In the genomic region with DNA sequence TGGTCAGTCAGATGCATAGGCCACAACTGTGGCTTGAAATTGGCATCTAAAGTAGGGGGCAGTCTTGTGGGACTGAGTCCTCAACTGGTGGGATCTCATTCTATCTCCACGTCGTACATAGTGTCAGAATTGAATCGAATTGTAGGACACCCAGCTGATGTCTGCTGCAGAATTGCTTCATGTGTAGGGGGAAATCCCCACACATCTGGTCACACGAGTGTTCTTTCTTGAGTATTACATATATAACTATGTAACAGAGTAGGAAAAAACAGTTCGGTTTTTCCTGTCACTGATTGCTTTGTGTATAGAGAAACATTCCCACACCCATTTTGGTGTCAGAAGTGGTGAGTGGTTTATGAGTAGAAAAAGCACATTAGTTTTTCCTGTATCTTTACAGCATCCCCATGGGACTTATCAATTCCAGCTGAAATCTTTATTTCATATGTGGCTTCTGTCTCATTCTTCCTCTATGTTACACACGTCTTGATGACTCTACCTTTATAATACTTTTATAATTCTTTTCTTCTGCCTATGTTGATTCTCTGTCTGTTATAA, we compare ENCODE assay signal across 2 cellular contexts.
TF ChIP-seq lines count a peak whose summit lies in the region.

No MANE protein-coding gene starts in this region.

TF ChIP-seq in HEK293, 187 proteins besides CTCF, POLR2A, EP300 and RAD21:
- TF ChIP-seq SCRT2 (tag by site-specific recombination; IDR thresholded peaks at IDR 0.05), result no peak
- TF ChIP-seq, protein P1, sequence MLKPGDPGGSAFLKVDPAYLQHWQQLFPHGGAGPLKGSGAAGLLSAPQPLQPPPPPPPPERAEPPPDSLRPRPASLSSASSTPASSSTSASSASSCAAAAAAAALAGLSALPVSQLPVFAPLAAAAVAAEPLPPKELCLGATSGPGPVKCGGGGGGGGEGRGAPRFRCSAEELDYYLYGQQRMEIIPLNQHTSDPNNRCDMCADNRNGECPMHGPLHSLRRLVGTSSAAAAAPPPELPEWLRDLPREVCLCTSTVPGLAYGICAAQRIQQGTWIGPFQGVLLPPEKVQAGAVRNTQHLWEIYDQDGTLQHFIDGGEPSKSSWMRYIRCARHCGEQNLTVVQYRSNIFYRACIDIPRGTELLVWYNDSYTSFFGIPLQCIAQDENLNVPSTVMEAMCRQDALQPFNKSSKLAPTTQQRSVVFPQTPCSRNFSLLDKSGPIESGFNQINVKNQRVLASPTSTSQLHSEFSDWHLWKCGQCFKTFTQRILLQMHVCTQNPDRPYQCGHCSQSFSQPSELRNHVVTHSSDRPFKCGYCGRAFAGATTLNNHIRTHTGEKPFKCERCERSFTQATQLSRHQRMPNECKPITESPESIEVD (tag by site-specific recombination; IDR thresholded peaks at IDR 0.05), result 0 out of 2 replicates have a peak, but pooled peaks have one; percentile 19

TF ChIP-seq in GM12878, 131 proteins besides CTCF, POLR2A, EP300 and RAD21:
- TF ChIP-seq IRF4 (IDR thresholded peaks at IDR 0.05; ENCODE audit: low read depth, low read length) (no peak), MEF2B (IDR thresholded peaks at IDR 0.05; ENCODE audit: partially characterized antibody, poor library complexity, severe bottlenecking) (peak; percentile 20)
